In the genomic region with DNA sequence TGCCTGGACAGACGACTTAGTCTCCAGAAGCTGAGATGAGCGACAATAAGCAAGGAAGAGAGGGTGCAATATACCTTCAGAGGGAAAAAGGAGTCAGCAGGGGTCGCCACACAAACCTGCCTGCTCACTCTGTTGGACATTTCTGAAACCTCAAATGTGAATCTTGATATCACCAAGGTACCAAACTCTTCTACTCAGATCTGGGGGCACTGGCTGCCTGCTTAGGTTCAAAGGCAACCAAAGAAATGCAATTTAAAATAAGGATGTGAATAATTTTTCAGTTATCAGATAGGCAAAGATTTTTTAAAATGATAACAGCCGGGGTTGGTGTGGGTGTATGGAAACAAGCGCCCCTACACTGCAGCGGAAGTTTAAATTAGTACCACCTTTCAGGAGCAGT, we compare ENCODE assay signal across 14 cellular contexts.
A peak's percentile ranks its signal among the peaks of the same experiment; 100 is the strongest.
DNase-seq lines count a peak whose midpoint lies in the region; ATAC-seq, FAIRE-seq and TF ChIP-seq lines count a peak whose summit lies in the region.
"Had no signal": no experiment of that assay in that cellular context is flagged by ENCODE, and none has a peak within 500 bp of the region (broad histone marks: within the 10 kb centered on the region; RNA-seq: fewer than 3 reads in every experiment).

No MANE protein-coding gene starts in this region.

- H3K9me3 Mint-ChIP-seq in endodermal cell = no peaks in the 10 kb centered on the region
- H3K9me3 Mint-ChIP-seq: memory B cell had no signal

- H3K36me3 ChIP-seq in DOHH2 (ENCODE audit: control insufficient read depth, low read length) (no peaks in the 10 kb centered on the region), endodermal cell (ENCODE audit: control insufficient read depth, insufficient read depth, low read length) (no peaks in the 10 kb centered on the region)

- no peak overlapping the region for H3K27ac Mint-ChIP-seq in endodermal cell
- H3K27ac Mint-ChIP-seq: memory B cell, progenitor cell of endocrine pancreas had no signal

- H3K4me2 ChIP-seq in DOHH2 (ENCODE audit: low read length) = no peak overlapping the region

- WGBS in endodermal cell (ENCODE audit: insufficient coverage in 1 of 2, insufficient read length in 1 of 2), 2 experiments = 80 to 92% methylated on average over 5 to 6 of the region's 6 CpGs

- H3K27me3 Mint-ChIP-seq in endodermal cell (ENCODE audit: insufficient read depth) = no peaks in the 10 kb centered on the region
- H3K27me3 Mint-ChIP-seq: memory B cell had no signal

- H3K4me3 Mint-ChIP-seq in endodermal cell = no peak overlapping the region
- H3K4me3 Mint-ChIP-seq: memory B cell had no signal

- H3K4me1 ChIP-seq in DOHH2 (ENCODE audit: control insufficient read depth, low read length) (peaks cover 31% of the 10 kb centered on the region), endodermal cell (ENCODE audit: control insufficient read depth, insufficient read depth, low read length) (no peaks in the 10 kb centered on the region)

- H3K36me3 Mint-ChIP-seq in endodermal cell (ENCODE audit: low read depth) = no peaks in the 10 kb centered on the region
- H3K36me3 Mint-ChIP-seq: memory B cell had no signal

- H3K4me1 Mint-ChIP-seq in endodermal cell = peaks cover 8% of the 10 kb centered on the region

- DNase-seq in GM19239 (ENCODE audit: insufficient read length, low spot score) (no peak), endodermal cell (no peak), MV-4-11 (lab: John Stamatoyannopoulos, UW) (no peak), cortex of kidney (lab: John Stamatoyannopoulos, UW) (no peak), NCI-H2029 treated with DMSO at 0.1 percent for 48 hours (lab: John Stamatoyannopoulos, UW) (no peak)
- DNase-seq in activated CD4-positive, alpha-beta T cell treated with anti-CD3 and anti-CD28 coated beads for 4 hours = peak; percentile 32 to 54
- DNase-seq: EL, glutamatergic neuron, NCI-H2171 had no signal

- no peaks in the 10 kb centered on the region for H3K9me3 ChIP-seq in DOHH2 (ENCODE audit: control insufficient read depth, insufficient read depth, low read length)
- H3K9me3 ChIP-seq in endodermal cell (ENCODE audit: control insufficient read depth, low read length) = no peaks in the 10 kb centered on the region

- H3K27me3 ChIP-seq in DOHH2 (ENCODE audit: control insufficient read depth, low read length) = no peaks in the 10 kb centered on the region; the same call in 1 of the 2 replicates
- H3K27me3 ChIP-seq in endodermal cell (ENCODE audit: control insufficient read depth, insufficient read depth, low read length, poor library complexity, severe bottlenecking) = no peaks in the 10 kb centered on the region

- ATAC-seq in HG03097 (IDR thresholded peaks at IDR 0.05; ENCODE audit: low FRiP score, unreplicated experiment) = no peak

- H3K9me2 ChIP-seq in DOHH2 (replicated peaks; ENCODE audit: control insufficient read depth, low read length) = no peaks in the 10 kb centered on the region

- H3K4me3 ChIP-seq in DOHH2 (ENCODE audit: low read length) (no peak overlapping the region), endodermal cell (ENCODE audit: low read length) (no peak overlapping the region)
- H3K4me3 ChIP-seq: coronary artery had no signal

- no peaks in the 10 kb centered on the region for H4K20me1 ChIP-seq in DOHH2 (ENCODE audit: control insufficient read depth, insufficient read depth, low read depth, low read length)

- no peaks in the 10 kb centered on the region for H3F3A ChIP-seq in DOHH2 (ENCODE audit: control insufficient read depth, insufficient read depth)

- H3K79me2 ChIP-seq in DOHH2 (ENCODE audit: control insufficient read depth, low read length) = no peaks in the 10 kb centered on the region

- no peak overlapping the region for H3K9ac ChIP-seq in endodermal cell (ENCODE audit: extremely low read depth, low read length, poor library complexity, severe bottlenecking)

- TF ChIP-seq CTCF in DOHH2 (IDR thresholded peaks at IDR 0.05; ENCODE audit: low read depth, low read length, poor library complexity, severe bottlenecking) = peak; percentile 62
- peak; percentile 62 for TF ChIP-seq CTCF in endodermal cell (conservative IDR thresholded peaks at IDR 0.05)

- FAIRE-seq in GM19239 (lab: Jason Lieb, UNC) = peak; percentile 71

- H3K27ac ChIP-seq in DOHH2 (ENCODE audit: low read depth, low read length) (no peak overlapping the region), endodermal cell (ENCODE audit: low read depth, low read length) (no peak overlapping the region)
- H3K27ac ChIP-seq: coronary artery had no signal

Comparison
In these comparisons a context has a peak if more than half of its experiments do, and no peak if none do; other contexts are left out.
1. DNase-seq: peak in activated CD4-positive, alpha-beta T cell treated with anti-CD3 and anti-CD28 coated beads for 4 hours (2 of 2); none in GM19239 (single experiment), endodermal cell (single experiment), MV-4-11 (single experiment), cortex of kidney (single experiment) and NCI-H2029 treated with DMSO at 0.1 percent for 48 hours (single experiment).